ENCODE assay signal across 1 cellular context in the genomic region with DNA sequence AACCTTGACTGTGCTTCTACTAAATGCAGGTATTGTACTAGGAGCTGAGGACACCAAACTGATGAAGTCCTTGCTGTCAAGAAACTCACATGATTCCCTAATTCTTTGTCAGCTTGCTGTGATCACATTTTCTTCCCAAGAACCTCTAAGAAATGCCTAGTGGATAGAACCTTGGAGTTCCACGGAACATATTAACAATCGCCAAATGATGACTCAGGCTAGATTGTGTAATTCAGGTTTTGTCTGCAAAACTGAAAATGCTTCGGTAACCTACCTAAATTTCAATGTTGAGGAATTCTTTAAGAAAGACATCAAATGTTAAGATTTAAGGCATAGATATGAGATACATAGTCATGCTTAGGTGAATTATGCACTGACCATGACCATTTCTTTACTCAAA.
TF ChIP-seq lines count a peak whose summit lies in the region.

No MANE protein-coding gene starts in this region.

TF ChIP-seq in HepG2, 621 proteins besides CTCF, POLR2A, EP300 and RAD21 (continued from another document):
- TF ChIP-seq, protein P1, sequence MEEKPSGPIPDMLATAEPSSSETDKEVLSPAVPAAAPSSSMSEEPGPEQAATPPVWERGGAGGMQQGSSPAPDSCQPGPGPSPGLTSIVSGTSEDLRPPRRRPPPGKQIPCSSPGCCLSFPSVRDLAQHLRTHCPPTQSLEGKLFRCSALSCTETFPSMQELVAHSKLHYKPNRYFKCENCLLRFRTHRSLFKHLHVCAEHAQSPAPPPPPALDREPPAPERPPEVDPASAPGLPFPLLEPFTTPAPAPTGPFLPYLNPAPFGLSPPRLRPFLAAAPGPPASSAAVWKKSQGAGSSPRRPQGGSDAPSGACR (CRISPR knock-in tag; IDR thresholded peaks at IDR 0.05), result no peak
- TF ChIP-seq, protein P2, sequence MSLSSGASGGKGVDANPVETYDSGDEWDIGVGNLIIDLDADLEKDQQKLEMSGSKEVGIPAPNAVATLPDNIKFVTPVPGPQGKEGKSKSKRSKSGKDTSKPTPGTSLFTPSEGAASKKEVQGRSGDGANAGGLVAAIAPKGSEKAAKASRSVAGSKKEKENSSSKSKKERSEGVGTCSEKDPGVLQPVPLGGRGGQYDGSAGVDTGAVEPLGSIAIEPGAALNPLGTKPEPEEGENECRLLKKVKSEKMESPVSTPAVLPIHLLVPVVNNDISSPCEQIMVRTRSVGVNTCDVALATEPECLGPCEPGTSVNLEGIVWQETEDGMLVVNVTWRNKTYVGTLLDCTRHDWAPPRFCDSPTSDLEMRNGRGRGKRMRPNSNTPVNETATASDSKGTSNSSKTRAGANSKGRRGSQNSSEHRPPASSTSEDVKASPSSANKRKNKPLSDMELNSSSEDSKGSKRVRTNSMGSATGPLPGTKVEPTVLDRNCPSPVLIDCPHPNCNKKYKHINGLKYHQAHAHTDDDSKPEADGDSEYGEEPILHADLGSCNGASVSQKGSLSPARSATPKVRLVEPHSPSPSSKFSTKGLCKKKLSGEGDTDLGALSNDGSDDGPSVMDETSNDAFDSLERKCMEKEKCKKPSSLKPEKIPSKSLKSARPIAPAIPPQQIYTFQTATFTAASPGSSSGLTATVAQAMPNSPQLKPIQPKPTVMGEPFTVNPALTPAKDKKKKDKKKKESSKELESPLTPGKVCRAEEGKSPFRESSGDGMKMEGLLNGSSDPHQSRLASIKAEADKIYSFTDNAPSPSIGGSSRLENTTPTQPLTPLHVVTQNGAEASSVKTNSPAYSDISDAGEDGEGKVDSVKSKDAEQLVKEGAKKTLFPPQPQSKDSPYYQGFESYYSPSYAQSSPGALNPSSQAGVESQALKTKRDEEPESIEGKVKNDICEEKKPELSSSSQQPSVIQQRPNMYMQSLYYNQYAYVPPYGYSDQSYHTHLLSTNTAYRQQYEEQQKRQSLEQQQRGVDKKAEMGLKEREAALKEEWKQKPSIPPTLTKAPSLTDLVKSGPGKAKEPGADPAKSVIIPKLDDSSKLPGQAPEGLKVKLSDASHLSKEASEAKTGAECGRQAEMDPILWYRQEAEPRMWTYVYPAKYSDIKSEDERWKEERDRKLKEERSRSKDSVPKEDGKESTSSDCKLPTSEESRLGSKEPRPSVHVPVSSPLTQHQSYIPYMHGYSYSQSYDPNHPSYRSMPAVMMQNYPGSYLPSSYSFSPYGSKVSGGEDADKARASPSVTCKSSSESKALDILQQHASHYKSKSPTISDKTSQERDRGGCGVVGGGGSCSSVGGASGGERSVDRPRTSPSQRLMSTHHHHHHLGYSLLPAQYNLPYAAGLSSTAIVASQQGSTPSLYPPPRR (CRISPR knock-in tag; IDR thresholded peaks at IDR 0.05; ENCODE audit: borderline replicate concordance), result no peak
- TF ChIP-seq, protein P3, sequence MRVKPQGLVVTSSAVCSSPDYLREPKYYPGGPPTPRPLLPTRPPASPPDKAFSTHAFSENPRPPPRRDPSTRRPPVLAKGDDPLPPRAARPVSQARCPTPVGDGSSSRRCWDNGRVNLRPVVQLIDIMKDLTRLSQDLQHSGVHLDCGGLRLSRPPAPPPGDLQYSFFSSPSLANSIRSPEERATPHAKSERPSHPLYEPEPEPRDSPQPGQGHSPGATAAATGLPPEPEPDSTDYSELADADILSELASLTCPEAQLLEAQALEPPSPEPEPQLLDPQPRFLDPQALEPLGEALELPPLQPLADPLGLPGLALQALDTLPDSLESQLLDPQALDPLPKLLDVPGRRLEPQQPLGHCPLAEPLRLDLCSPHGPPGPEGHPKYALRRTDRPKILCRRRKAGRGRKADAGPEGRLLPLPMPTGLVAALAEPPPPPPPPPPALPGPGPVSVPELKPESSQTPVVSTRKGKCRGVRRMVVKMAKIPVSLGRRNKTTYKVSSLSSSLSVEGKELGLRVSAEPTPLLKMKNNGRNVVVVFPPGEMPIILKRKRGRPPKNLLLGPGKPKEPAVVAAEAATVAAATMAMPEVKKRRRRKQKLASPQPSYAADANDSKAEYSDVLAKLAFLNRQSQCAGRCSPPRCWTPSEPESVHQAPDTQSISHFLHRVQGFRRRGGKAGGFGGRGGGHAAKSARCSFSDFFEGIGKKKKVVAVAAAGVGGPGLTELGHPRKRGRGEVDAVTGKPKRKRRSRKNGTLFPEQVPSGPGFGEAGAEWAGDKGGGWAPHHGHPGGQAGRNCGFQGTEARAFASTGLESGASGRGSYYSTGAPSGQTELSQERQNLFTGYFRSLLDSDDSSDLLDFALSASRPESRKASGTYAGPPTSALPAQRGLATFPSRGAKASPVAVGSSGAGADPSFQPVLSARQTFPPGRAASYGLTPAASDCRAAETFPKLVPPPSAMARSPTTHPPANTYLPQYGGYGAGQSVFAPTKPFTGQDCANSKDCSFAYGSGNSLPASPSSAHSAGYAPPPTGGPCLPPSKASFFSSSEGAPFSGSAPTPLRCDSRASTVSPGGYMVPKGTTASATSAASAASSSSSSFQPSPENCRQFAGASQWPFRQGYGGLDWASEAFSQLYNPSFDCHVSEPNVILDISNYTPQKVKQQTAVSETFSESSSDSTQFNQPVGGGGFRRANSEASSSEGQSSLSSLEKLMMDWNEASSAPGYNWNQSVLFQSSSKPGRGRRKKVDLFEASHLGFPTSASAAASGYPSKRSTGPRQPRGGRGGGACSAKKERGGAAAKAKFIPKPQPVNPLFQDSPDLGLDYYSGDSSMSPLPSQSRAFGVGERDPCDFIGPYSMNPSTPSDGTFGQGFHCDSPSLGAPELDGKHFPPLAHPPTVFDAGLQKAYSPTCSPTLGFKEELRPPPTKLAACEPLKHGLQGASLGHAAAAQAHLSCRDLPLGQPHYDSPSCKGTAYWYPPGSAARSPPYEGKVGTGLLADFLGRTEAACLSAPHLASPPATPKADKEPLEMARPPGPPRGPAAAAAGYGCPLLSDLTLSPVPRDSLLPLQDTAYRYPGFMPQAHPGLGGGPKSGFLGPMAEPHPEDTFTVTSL (CRISPR knock-in tag; IDR thresholded peaks at IDR 0.05; ENCODE audit: borderline replicate concordance), result no peak
- TF ChIP-seq ZNF143 (CRISPR knock-in tag; IDR thresholded peaks at IDR 0.05) (no peak), ZNF781 (CRISPR knock-in tag; IDR thresholded peaks at IDR 0.05; ENCODE audit: borderline replicate concordance, not compliant biosample characterization) (no peak), FOXC1 (CRISPR knock-in tag; IDR thresholded peaks at IDR 0.05; ENCODE audit: borderline replicate concordance) (no peak), PTBP1 (IDR thresholded peaks at IDR 0.05; ENCODE audit: low read depth, low read length, poor library complexity, severe bottlenecking) (no peak)
- TF ChIP-seq, protein P4, sequence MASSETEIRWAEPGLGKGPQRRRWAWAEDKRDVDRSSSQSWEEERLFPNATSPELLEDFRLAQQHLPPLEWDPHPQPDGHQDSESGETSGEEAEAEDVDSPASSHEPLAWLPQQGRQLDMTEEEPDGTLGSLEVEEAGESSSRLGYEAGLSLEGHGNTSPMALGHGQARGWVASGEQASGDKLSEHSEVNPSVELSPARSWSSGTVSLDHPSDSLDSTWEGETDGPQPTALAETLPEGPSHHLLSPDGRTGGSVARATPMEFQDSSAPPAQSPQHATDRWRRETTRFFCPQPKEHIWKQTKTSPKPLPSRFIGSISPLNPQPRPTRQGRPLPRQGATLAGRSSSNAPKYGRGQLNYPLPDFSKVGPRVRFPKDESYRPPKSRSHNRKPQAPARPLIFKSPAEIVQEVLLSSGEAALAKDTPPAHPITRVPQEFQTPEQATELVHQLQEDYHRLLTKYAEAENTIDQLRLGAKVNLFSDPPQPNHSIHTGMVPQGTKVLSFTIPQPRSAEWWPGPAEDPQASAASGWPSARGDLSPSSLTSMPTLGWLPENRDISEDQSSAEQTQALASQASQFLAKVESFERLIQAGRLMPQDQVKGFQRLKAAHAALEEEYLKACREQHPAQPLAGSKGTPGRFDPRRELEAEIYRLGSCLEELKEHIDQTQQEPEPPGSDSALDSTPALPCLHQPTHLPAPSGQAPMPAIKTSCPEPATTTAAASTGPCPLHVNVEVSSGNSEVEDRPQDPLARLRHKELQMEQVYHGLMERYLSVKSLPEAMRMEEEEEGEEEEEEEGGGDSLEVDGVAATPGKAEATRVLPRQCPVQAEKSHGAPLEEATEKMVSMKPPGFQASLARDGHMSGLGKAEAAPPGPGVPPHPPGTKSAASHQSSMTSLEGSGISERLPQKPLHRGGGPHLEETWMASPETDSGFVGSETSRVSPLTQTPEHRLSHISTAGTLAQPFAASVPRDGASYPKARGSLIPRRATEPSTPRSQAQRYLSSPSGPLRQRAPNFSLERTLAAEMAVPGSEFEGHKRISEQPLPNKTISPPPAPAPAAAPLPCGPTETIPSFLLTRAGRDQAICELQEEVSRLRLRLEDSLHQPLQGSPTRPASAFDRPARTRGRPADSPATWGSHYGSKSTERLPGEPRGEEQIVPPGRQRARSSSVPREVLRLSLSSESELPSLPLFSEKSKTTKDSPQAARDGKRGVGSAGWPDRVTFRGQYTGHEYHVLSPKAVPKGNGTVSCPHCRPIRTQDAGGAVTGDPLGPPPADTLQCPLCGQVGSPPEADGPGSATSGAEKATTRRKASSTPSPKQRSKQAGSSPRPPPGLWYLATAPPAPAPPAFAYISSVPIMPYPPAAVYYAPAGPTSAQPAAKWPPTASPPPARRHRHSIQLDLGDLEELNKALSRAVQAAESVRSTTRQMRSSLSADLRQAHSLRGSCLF (CRISPR knock-in tag; IDR thresholded peaks at IDR 0.05; ENCODE audit: borderline replicate concordance), result no peak
